Comparison of ENCODE assay signal across 16 cellular contexts in genomic region chr21:34894401-34894800, GRCh38.
"Had no signal": no experiment of that assay in that cellular context is flagged by ENCODE, and none has a peak within 500 bp of the region (broad histone marks: within the 10 kb centered on the region; RNA-seq: fewer than 3 reads in every experiment).

No MANE protein-coding gene starts in this region.

- H3K9me3 ChIP-seq: mucosa of descending colon had no signal

- H3K36me3 ChIP-seq: breast epithelium, esophagus squamous epithelium had no signal

- H3K36me3 Mint-ChIP-seq: natural killer cell treated with Interleukin-12 subunit alpha and Interleukin-12 subunit beta and Interleukin-15 and Interleukin-18, amount 100 ng/mL, for 72 hours had no signal

- H3K27me3 ChIP-seq: breast epithelium had no signal

- H3K4me3 Mint-ChIP-seq: activated naive CD8-positive, alpha-beta T cell treated with anti-CD3 and anti-CD28 coated beads, Interleukin-2, amount 10 ng/mL, durations not matched to agents 7 days and 5 days; natural killer cell treated with Interleukin-12 subunit alpha and Interleukin-12 subunit beta and Interleukin-15 and Interleukin-18, amount 100 ng/mL, for 72 hours; T-helper 2 cell treated with Interferon-gamma antibody and Interleukin-4, amounts not matched to agents 5 μg/mL and 100 μg/mL, for 36 hours had no signal

- ATAC-seq: left colon; mucosa of descending colon; natural killer cell treated with Interleukin-12 subunit alpha and Interleukin-12 subunit beta and Interleukin-15 and Interleukin-18, amount 100 ng/mL, for 72 hours; right cardiac atrium had no signal

- H3K27me3 Mint-ChIP-seq: natural killer cell treated with Interleukin-12 subunit alpha and Interleukin-12 subunit beta and Interleukin-15 and Interleukin-18, amount 100 ng/mL, for 72 hours had no signal

- H3K27ac Mint-ChIP-seq: activated naive CD8-positive, alpha-beta T cell treated with anti-CD3 and anti-CD28 coated beads, Interleukin-2, amount 10 ng/mL, durations not matched to agents 7 days and 5 days; T-helper 2 cell treated with Interferon-gamma antibody and Interleukin-4, amounts not matched to agents 5 μg/mL and 100 μg/mL, for 36 hours had no signal

- H3K27ac ChIP-seq: breast epithelium, esophagus squamous epithelium, VCaP had no signal

- H3K9me3 Mint-ChIP-seq: natural killer cell treated with Interleukin-12 subunit alpha and Interleukin-12 subunit beta and Interleukin-15 and Interleukin-18, amount 100 ng/mL, for 72 hours; T-helper 2 cell treated with Interferon-gamma antibody and Interleukin-4, amounts not matched to agents 5 μg/mL and 100 μg/mL, for 36 hours had no signal

- DNase-seq: activated gamma-delta T cell; activated naive CD8-positive, alpha-beta T cell treated with anti-CD3 and anti-CD28 coated beads, Interleukin-2, amount 10 ng/mL, durations not matched to agents 7 days and 5 days; activated T-cell treated with anti-CD3 and anti-CD28 coated beads for 4 hours; aorta; esophagus squamous epithelium; foreskin fibroblast; head of caudate nucleus; left colon; mucosa of descending colon; nucleus accumbens; right cardiac atrium; small intestine had no signal

- H3K4me3 ChIP-seq: breast epithelium, esophagus squamous epithelium, mucosa of descending colon had no signal
